8 cellular contexts compared by ENCODE assay signal in the genomic region with DNA sequence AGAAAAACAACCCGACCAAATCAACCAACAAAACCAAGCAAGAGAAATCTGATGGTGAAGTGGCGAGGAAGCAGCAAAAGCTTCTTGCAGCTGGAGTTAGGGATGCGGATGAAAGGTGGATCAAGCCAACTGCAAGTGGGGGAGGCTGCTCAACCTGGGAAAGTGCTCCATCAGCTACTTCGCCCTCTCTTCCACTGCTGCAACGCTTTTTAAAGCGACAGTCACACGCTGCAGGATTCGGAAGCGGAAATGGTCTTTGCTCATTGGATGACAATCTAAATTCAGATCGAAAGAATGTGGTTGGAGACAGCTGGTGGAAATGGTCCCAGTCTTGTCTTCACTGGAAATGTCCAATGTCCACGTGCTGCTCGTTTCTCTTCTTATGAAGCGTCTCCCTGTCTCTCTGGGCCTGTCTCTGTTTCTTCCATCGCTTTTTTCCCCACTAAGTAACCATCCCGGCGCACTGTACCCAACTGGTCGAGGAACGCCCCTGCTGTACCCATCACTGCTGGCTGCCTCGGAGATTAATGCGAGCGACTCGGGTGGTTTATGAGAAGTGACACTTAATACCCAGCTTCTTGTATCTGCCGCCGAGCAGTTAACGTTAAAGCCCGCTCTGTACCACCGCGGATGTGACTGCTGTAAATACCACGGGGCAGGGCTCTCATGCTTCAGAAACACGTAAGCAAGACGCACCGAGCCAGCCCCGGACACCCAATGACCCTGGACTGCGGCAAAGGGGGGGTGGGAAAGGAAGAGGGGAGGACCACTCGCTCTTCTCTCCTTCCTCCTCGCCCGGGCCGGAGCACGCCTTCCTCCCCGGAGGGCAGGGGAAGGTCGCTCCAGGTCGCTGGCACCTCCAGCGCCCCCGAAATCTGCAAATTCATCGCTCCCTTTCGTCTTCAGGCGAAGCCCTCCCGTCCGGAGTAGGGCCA. TPM values are rescaled to one million over a fixed set of nuclear protein-coding genes. Genes with fewer than 3 reads are reported as not detected.
DNase-seq lines count a peak whose midpoint lies in the region; ATAC-seq and TF ChIP-seq lines count a peak whose summit lies in the region.

No MANE protein-coding gene starts in this region.

- H3K14ac ChIP-seq in trophoblast cell (ENCODE audit: low read length), result no peak overlapping the region

- no peaks in the 10 kb centered on the region for H3K9me3 Mint-ChIP-seq in CD8-positive, alpha-beta memory T cell
- H3K9me3 Mint-ChIP-seq in IgD-negative memory B cell, result no peaks in the 10 kb centered on the region
- H3K9me3 Mint-ChIP-seq in activated T-cell treated with anti-CD3 and anti-CD28 coated beads, Interleukin-2, amount 50 U/mL, for 72 hours, result no peaks in the 10 kb centered on the region

- no peak overlapping the region for H2BK12ac ChIP-seq in trophoblast cell (ENCODE audit: low read length)

- no peak overlapping the region for H4K8ac ChIP-seq in trophoblast cell (ENCODE audit: low read depth, low read length)

- H3K4me3 ChIP-seq in CD8-positive, alpha-beta memory T cell (ENCODE audit: low read length), result peak overlapping the region; percentile 98
- H3K4me3 ChIP-seq in foreskin fibroblast (ENCODE audit: low read depth in 1 of 2, low read length in 2 of 2) (peak overlapping the region; percentile 56 to 58), trophoblast cell (ENCODE audit: low read depth, low read length) (peak overlapping the region; percentile 72)

- H3K4me1 Mint-ChIP-seq in CD8-positive, alpha-beta memory T cell, result peaks cover 39 to 48% (median 44%) of the 10 kb centered on the region in 3 donors
- H3K4me1 Mint-ChIP-seq in IgD-negative memory B cell, result peaks cover 20 to 23% (median 22%) of the 10 kb centered on the region in 3 donors
- peaks cover 40% of the 10 kb centered on the region for H3K4me1 Mint-ChIP-seq in activated T-cell treated with anti-CD3 and anti-CD28 coated beads, Interleukin-2, amount 50 U/mL, for 72 hours (ENCODE audit: low read depth)

- H3K27ac Mint-ChIP-seq in CD8-positive, alpha-beta memory T cell, result peak overlapping the region; percentile 71 to 92 (median 86)
- peak overlapping the region; percentile 41 to 95 (median 91) for H3K27ac Mint-ChIP-seq in IgD-negative memory B cell
- H3K27ac Mint-ChIP-seq in activated T-cell treated with anti-CD3 and anti-CD28 coated beads, Interleukin-2, amount 50 U/mL, for 72 hours, result no peak overlapping the region

- no peak overlapping the region for H3K4ac ChIP-seq in trophoblast cell (ENCODE audit: low read depth, low read length)

- no peak overlapping the region for H4K12ac ChIP-seq in trophoblast cell (ENCODE audit: low read depth, low read length)

- CTCF ChIA-PET in CD8-positive, alpha-beta memory T cell (lab: Charles Lee), result interaction anchor here (0.9 to 8.1 kb wide), 7 partner anchors 8 to 382 kb away, joined by 3 to 56 read pairs (median 3); no protein-coding TSS in a partner anchor

- H3K27ac ChIP-seq in CD8-positive, alpha-beta memory T cell (ENCODE audit: low read depth, low read length), result no peak overlapping the region
- H3K27ac ChIP-seq in trophoblast cell (ENCODE audit: low read depth, low read length), result no peak overlapping the region

- peak overlapping the region; percentile 91 for H3K4me2 ChIP-seq in trophoblast cell (ENCODE audit: low read length)

- peak overlapping the region; percentile 20 for H3K9ac ChIP-seq in trophoblast cell (ENCODE audit: low read length)

- no peak for TF ChIP-seq CTCF in foreskin fibroblast (IDR thresholded peaks at IDR 0.05; ENCODE audit: low read depth, low read length)

- POLR2A ChIA-PET in CD8-positive, alpha-beta memory T cell (lab: Charles Lee), result interaction anchor here (1.0 to 4.0 kb wide), 2 partner anchors 65 to 393 kb away, joined by 4 to 34 read pairs; a partner anchor contains a TSS

- no peak overlapping the region for H2BK120ac ChIP-seq in trophoblast cell (ENCODE audit: insufficient read depth, low read length, poor library complexity)

- peaks cover 6% of the 10 kb centered on the region for H3K27me3 ChIP-seq in CD8-positive, alpha-beta memory T cell (ENCODE audit: insufficient read depth, low read length, poor library complexity, severe bottlenecking)
- peaks cover 48% of the 10 kb centered on the region for H3K27me3 ChIP-seq in trophoblast cell (ENCODE audit: insufficient read depth, low read length)

- no peak overlapping the region for H3K23ac ChIP-seq in trophoblast cell (ENCODE audit: low read length)

- whole genome bisulfite sequencing in trophoblast cell (ENCODE audit: extremely low coverage, insufficient coverage, insufficient read length), result no CpG with 5 or more reads among the region's 49 CpGs

- no peaks in the 10 kb centered on the region for H3K79me2 ChIP-seq in trophoblast cell (ENCODE audit: control insufficient read depth, insufficient read depth, low read length, poor library complexity)

- H3K9me3 ChIP-seq in CD8-positive, alpha-beta memory T cell (ENCODE audit: low read length), result no peaks in the 10 kb centered on the region
- peaks cover 1% of the 10 kb centered on the region for H3K9me3 ChIP-seq in trophoblast cell (ENCODE audit: insufficient read depth, low read depth, low read length)

- H4K91ac ChIP-seq in trophoblast cell (ENCODE audit: low read depth, low read length), result no peak overlapping the region

- H3K79me1 ChIP-seq in trophoblast cell (ENCODE audit: low read length), result no peaks in the 10 kb centered on the region

- peak; percentile 32 to 39 for ATAC-seq in activated T-cell treated with anti-CD3 and anti-CD28 coated beads, Interleukin-2, amount 50 U/mL, for 72 hours (replicated peaks in 1 of 2)
- ATAC-seq in GM21390 (IDR thresholded peaks at IDR 0.05; ENCODE audit: unreplicated experiment), result no peak
- ATAC-seq in GM18861 (IDR thresholded peaks at IDR 0.05; ENCODE audit: unreplicated experiment), result no peak

- H2AK5ac ChIP-seq in trophoblast cell (ENCODE audit: low read length), result no peak overlapping the region

- H3K4me3 Mint-ChIP-seq in CD8-positive, alpha-beta memory T cell, result peak overlapping the region; percentile 88 to 98 (median 96)
- H3K4me3 Mint-ChIP-seq in IgD-negative memory B cell, result peak overlapping the region; percentile 85 to 98 (median 92)
- peak overlapping the region; percentile 82 to 94 for H3K4me3 Mint-ChIP-seq in activated T-cell treated with anti-CD3 and anti-CD28 coated beads, Interleukin-2, amount 50 U/mL, for 72 hours

- H3K4me1 ChIP-seq in CD8-positive, alpha-beta memory T cell (ENCODE audit: insufficient read depth, low read length), result peaks cover 32% of the 10 kb centered on the region
- peaks cover 17 to 24% of the 10 kb centered on the region in 2 experiments for H3K4me1 ChIP-seq in trophoblast cell (ENCODE audit: control insufficient read depth in 1 of 2, insufficient read depth in 2 of 2, low read length in 2 of 2)

- peak; percentile 29 to 76 (median 67) for DNase-seq in CD8-positive, alpha-beta memory T cell
- DNase-seq in activated T-cell treated with anti-CD3 and anti-CD28 coated beads, Interleukin-2, amount 50 U/mL, for 72 hours, result peak; percentile 50 to 56
- DNase-seq in foreskin fibroblast (peak in 1 of 2 donors; percentile 27), trophoblast cell (peak in 1 of 2 donors; percentile 4), Ammon's horn (ENCODE audit: low spot score) (no peak)

- no peaks in the 10 kb centered on the region for H3K36me3 ChIP-seq in CD8-positive, alpha-beta memory T cell (ENCODE audit: insufficient read depth, low read length)
- H3K36me3 ChIP-seq in trophoblast cell (ENCODE audit: control insufficient read depth in 1 of 2, insufficient read depth in 2 of 2, low read length in 2 of 2), result no peaks in the 10 kb centered on the region

- H2BK5ac ChIP-seq in trophoblast cell (ENCODE audit: low read depth, low read length, poor library complexity), result no peak overlapping the region

- H3K27me3 Mint-ChIP-seq in CD8-positive, alpha-beta memory T cell, result peaks cover 7 to 13% of the 10 kb centered on the region in 2 donors
- H3K27me3 Mint-ChIP-seq in IgD-negative memory B cell, result peaks cover 36% of the 10 kb centered on the region
- H3K27me3 Mint-ChIP-seq in activated T-cell treated with anti-CD3 and anti-CD28 coated beads, Interleukin-2, amount 50 U/mL, for 72 hours (ENCODE audit: low read depth), result peaks cover 52% of the 10 kb centered on the region

- H3K36me3 Mint-ChIP-seq in CD8-positive, alpha-beta memory T cell, result peaks cover 0 to 14% (median 0%) of the 10 kb centered on the region in 3 donors
- H3K36me3 Mint-ChIP-seq in IgD-negative memory B cell, result peaks cover 2% of the 10 kb centered on the region
- H3K36me3 Mint-ChIP-seq in activated T-cell treated with anti-CD3 and anti-CD28 coated beads, Interleukin-2, amount 50 U/mL, for 72 hours (ENCODE audit: insufficient read depth in 2 of 2), result no peaks in the 10 kb centered on the region

- H3K18ac ChIP-seq in trophoblast cell (ENCODE audit: low read length), result no peak overlapping the region

- peak overlapping the region; percentile 43 for H2AFZ ChIP-seq in trophoblast cell (ENCODE audit: insufficient read depth, low read length, poor library complexity)

RNA-seq across cellular contexts. Expression of a gene that starts 1.9 kb away (rescaled TPM):
- total RNA-seq in CD8-positive, alpha-beta memory T cell, result 1 to 10 TPM; 1.7 to 2.3 TPM
- polyA plus RNA-seq in CD8-positive, alpha-beta memory T cell, result 2.3 TPM
- polyA plus RNA-seq in IgD-negative memory B cell, result 3.6 TPM
- under 1 TPM; 0.46 to 0.67 TPM for total RNA-seq in activated T-cell treated with anti-CD3 and anti-CD28 coated beads, Interleukin-2, amount 50 U/mL, for 72 hours
- polyA plus RNA-seq in trophoblast cell (2013), result 0.32 and 0.34 TPM in 2 replicates

Comparison
In these comparisons a context has a peak if more than half of its experiments do, and no peak if none do; other contexts are left out.
1. ATAC-seq: peak in activated T-cell treated with anti-CD3 and anti-CD28 coated beads, Interleukin-2, amount 50 U/mL, for 72 hours (2 of 2); none in GM21390 (single experiment) and GM18861 (single experiment).
2. Peak in every context shown above with its lines, with median percentiles within 50 percentile points of each other: H3K4me3 ChIP-seq and H3K4me3 Mint-ChIP-seq.